22 cellular contexts compared by ENCODE assay signal in the genomic region with DNA sequence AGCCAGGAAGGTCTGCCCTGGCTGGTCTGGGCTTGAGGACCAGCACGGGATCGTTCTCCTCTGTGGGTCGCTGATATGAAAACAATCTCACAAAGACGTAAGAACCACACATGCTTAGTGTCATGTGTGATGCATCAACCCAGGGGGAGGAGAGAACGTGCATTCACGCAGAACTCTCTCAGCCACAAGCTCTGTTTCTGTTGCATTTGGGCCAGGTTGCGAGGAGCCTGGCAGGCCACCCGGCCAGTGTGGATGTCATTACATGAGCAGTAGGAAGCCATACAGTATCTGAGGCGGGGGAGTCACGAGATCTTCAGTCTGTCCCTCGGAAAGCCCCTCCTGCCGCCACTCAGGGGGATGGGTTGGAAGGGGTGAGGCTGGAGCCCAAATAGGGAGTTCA. TPM values are rescaled to one million over a fixed set of nuclear protein-coding genes. Genes with fewer than 3 reads are reported as not detected.
DNase-seq lines count a peak whose midpoint lies in the region; ATAC-seq and TF ChIP-seq lines count a peak whose summit lies in the region.
"Had no signal": no experiment of that assay in that cellular context is flagged by ENCODE, and none has a peak within 500 bp of the region (broad histone marks: within the 10 kb centered on the region; RNA-seq: fewer than 3 reads in every experiment).

No MANE protein-coding gene starts in this region.

- peak overlapping the region; percentile 42 for H3K4me2 ChIP-seq in HCT116 (ENCODE audit: low read length)

- H4K20me1 ChIP-seq in HCT116 (ENCODE audit: insufficient read depth): no peaks in the 10 kb centered on the region

- peak overlapping the region; percentile 21 for H3K27ac Mint-ChIP-seq in type B pancreatic cell
- H3K27ac Mint-ChIP-seq: H9 had no signal

- H3K27ac ChIP-seq in HCT116 (ENCODE audit: low read depth, low read length) (no peak overlapping the region), mesodermal cell (ENCODE audit: low read depth, low read length, severe bottlenecking) (peak overlapping the region; percentile 66), esophagus muscularis mucosa (replicated peaks in 1 of 4) (no peak overlapping the region)
- H3K27ac ChIP-seq: brain microvascular endothelial cell, colonic mucosa, foreskin keratinocyte, right atrium auricular region had no signal

- peaks cover 22% of the 10 kb centered on the region for H3K4me1 Mint-ChIP-seq in type B pancreatic cell (ENCODE audit: unreplicated experiment)

- no peaks in the 10 kb centered on the region for H3K36me3 ChIP-seq in HCT116 (ENCODE audit: control insufficient read depth in 1 of 2, insufficient read depth in 2 of 2, low read length in 2 of 2)
- no peaks in the 10 kb centered on the region for H3K36me3 ChIP-seq in mesodermal cell (ENCODE audit: control insufficient read depth, insufficient read depth, low read length)
- H3K36me3 ChIP-seq in esophagus muscularis mucosa: no peaks in the 10 kb centered on the region
- H3K36me3 ChIP-seq: BE2C, brain microvascular endothelial cell, colonic mucosa, right atrium auricular region had no signal

- peaks cover 4% of the 10 kb centered on the region for H3K9me3 Mint-ChIP-seq in type B pancreatic cell

- peaks cover 9 to 14% of the 10 kb centered on the region in 2 experiments for H3K4me1 ChIP-seq in HCT116 (ENCODE audit: control insufficient read depth in 1 of 2, insufficient read depth in 2 of 2, low read length in 2 of 2)
- H3K4me1 ChIP-seq in mesodermal cell (ENCODE audit: control insufficient read depth, insufficient read depth, low read length, poor library complexity, severe bottlenecking): peaks cover 6% of the 10 kb centered on the region
- H3K4me1 ChIP-seq in esophagus muscularis mucosa: peaks cover 0 to 7% (median 0%) of the 10 kb centered on the region in 4 donors
- H3K4me1 ChIP-seq: colonic mucosa, foreskin keratinocyte, right atrium auricular region had no signal

- no peak overlapping the region for H2AFZ ChIP-seq in HCT116 (ENCODE audit: low read depth, low read length, poor library complexity, severe bottlenecking)

- BruUV-seq in HCT116 (replicated peaks; lab: Mats Ljungman, UMichigan): no TSS peak

- H3K4me3 ChIP-seq in HCT116 (replicated peaks in 1 of 2; ENCODE audit: low read depth in 1 of 2, low read length in 2 of 2): no peak overlapping the region
- H3K4me3 ChIP-seq in astrocyte of the spinal cord (ENCODE audit: low read depth, low read length): no peak overlapping the region
- H3K4me3 ChIP-seq in mesodermal cell (ENCODE audit: extremely low read depth, insufficient read depth, low read length, poor library complexity, severe bottlenecking): no peak overlapping the region
- H3K4me3 ChIP-seq in esophagus muscularis mucosa: no peak overlapping the region
- H3K4me3 ChIP-seq: colonic mucosa, right atrium auricular region had no signal

- H3K36me3 Mint-ChIP-seq in type B pancreatic cell: no peaks in the 10 kb centered on the region

- WGBS in mesodermal cell (ENCODE audit: insufficient coverage in 2 of 2), 2 experiments: 93 to 94% methylated on average over 10 to 12 of the region's 12 CpGs
- 81% methylated on average over 11 of the region's 12 CpGs for whole genome bisulfite sequencing in esophagus muscularis mucosa

- TF ChIP-seq RAD21 in HCT116 (IDR thresholded peaks at IDR 0.05; ENCODE audit: low read depth): no peak

- POLR2A ChIA-PET in HCT116 (lab: Charles Lee): interaction anchor here (1.5 kb wide), 1 partner anchor 16 kb away, joined by 3 read pairs; no protein-coding TSS in a partner anchor

- H3K27me3 ChIP-seq in HCT116 (ENCODE audit: insufficient read depth, low read length) (no peaks in the 10 kb centered on the region), esophagus muscularis mucosa (no peaks in the 10 kb centered on the region)
- H3K27me3 ChIP-seq: BE2C, brain microvascular endothelial cell, colonic mucosa, right atrium auricular region had no signal

- intact Hi-C loops in HCT116 (cut with micrococcal nuclease): no loop called here
- intact Hi-C loops in esophagus muscularis mucosa (cut with DNase I): no loop called here

- CTCF ChIA-PET in HCT116 (lab: Charles Lee): no interaction called here

- no peak overlapping the region for H3K9ac ChIP-seq in HCT116 (ENCODE audit: low read length)

- TF ChIP-seq POLR2A in HCT116 (IDR thresholded peaks at IDR 0.05; ENCODE audit: borderline replicate concordance, extremely low read depth, insufficient read depth, insufficient read length) (no peak), esophagus muscularis mucosa (IDR thresholded peaks at IDR 0.05; ENCODE audit: low read depth) (no peak)

- in situ Hi-C loops in astrocyte of the spinal cord (cut with HindIII; ENCODE audit: low sequenced_read_pairs): no loop called here

- H3K9me2 ChIP-seq in HCT116 (ENCODE audit: insufficient read depth): no peaks in the 10 kb centered on the region

- H3K79me2 ChIP-seq in HCT116 (ENCODE audit: insufficient read depth, low read length): no peaks in the 10 kb centered on the region

- H3K9me3 ChIP-seq in HCT116 (ENCODE audit: control insufficient read depth in 1 of 2, insufficient read depth in 1 of 2, low read depth in 1 of 2, low read length in 2 of 2): no peaks in the 10 kb centered on the region
- H3K9me3 ChIP-seq in mesodermal cell (ENCODE audit: control insufficient read depth, low read length): peaks cover 9% of the 10 kb centered on the region
- H3K9me3 ChIP-seq in esophagus muscularis mucosa: peaks cover 0 to 3% (median 0%) of the 10 kb centered on the region in 4 donors
- H3K9me3 ChIP-seq: BE2C, colonic mucosa, right atrium auricular region had no signal

- ATAC-seq in HCT116: no peak
- ATAC-seq in GM21619 (IDR thresholded peaks at IDR 0.05; ENCODE audit: unreplicated experiment): no peak
- ATAC-seq: foreskin keratinocyte, left cardiac atrium had no signal

- no peaks in the 10 kb centered on the region for H3K27me3 Mint-ChIP-seq in type B pancreatic cell

- no peak for TF ChIP-seq EP300 in esophagus muscularis mucosa (IDR thresholded peaks at IDR 0.05)

- TF ChIP-seq CTCF in HCT116 (IDR thresholded peaks at IDR 0.05 in 2 of 3, conservative IDR thresholded peaks at IDR 0.05 in 1 of 3; ENCODE audit: borderline replicate concordance in 1 of 3, insufficient read depth in 1 of 3, low read depth in 2 of 3, low read length in 2 of 3) (no peak), astrocyte of the spinal cord (IDR thresholded peaks at IDR 0.05; ENCODE audit: low read depth, low read length) (no peak), type B pancreatic cell (conservative IDR thresholded peaks at IDR 0.05) (no peak), esophagus muscularis mucosa (IDR thresholded peaks at IDR 0.05) (no peak)

- no peak overlapping the region for H3K4me3 Mint-ChIP-seq in type B pancreatic cell
- H3K4me3 Mint-ChIP-seq: H9 had no signal

- RAD21 ChIA-PET in HCT116 (lab: Charles Lee; ENCODE audit: low non-redundant PET in 1 of 2, low total read pairs in 2 of 2, uncharacterized antibody in 2 of 2, unreplicated experiment in 2 of 2): no interaction called here

- no peak for DNase-seq in HCT116 (ENCODE audit: low read depth, low spot score)
- DNase-seq in astrocyte of the spinal cord (ENCODE audit: low read depth, low spot score): peak; percentile 19
- no peak for DNase-seq in type B pancreatic cell (ENCODE audit: extremely low spot score, unreplicated experiment)
- no peak for DNase-seq in esophagus muscularis mucosa (ENCODE audit: extremely low spot score)
- no peak for DNase-seq in NCI-H2029 treated with DMSO at 0.1 percent for 48 hours (lab: John Stamatoyannopoulos, UW)
- DNase-seq: activated CD4-positive, alpha-beta T cell treated with anti-CD3 and anti-CD28 coated beads, Interleukin-2, amount 50 U/mL, for 1 hour; activated naive CD4-positive, alpha-beta T cell treated with Interleukin-2 at 50 U/mL for 16 hours; activated T-cell treated with anti-CD3 and anti-CD28 coated beads for 4 hours; BE2C; Calu3; colonic mucosa; foreskin keratinocyte; H9; hypothalamus; left cardiac atrium; NCI-H1417; NCI-H524; SW 1271 had no signal

TF ChIP-seq in HCT116, 20 proteins besides CTCF, POLR2A, EP300 and RAD21:
- no peak for TF ChIP-seq YY1 (IDR thresholded peaks at IDR 0.05; ENCODE audit: extremely low read depth, insufficient replicate concordance, low read depth, low read length)
- no peak for TF ChIP-seq CEBPB (IDR thresholded peaks at IDR 0.05; ENCODE audit: low read depth)
- TF ChIP-seq, protein P1, sequence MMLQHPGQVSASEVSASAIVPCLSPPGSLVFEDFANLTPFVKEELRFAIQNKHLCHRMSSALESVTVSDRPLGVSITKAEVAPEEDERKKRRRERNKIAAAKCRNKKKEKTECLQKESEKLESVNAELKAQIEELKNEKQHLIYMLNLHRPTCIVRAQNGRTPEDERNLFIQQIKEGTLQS (IDR thresholded peaks at IDR 0.05): no peak
- TF ChIP-seq EZH2phosphoT487 (IDR thresholded peaks at IDR 0.05; ENCODE audit: borderline replicate concordance): no peak
- TF ChIP-seq POLR2AphosphoS5 (IDR thresholded peaks at IDR 0.05; ENCODE audit: low read depth, low read length): no peak
- TF ChIP-seq SP1 (IDR thresholded peaks at IDR 0.05; ENCODE audit: low read depth): no peak
- no peak for TF ChIP-seq JUND (IDR thresholded peaks at IDR 0.05)
- TF ChIP-seq SRF (IDR thresholded peaks at IDR 0.05; ENCODE audit: low read depth): no peak
TF ChIP-seq in HCT116: peak in this region for 0.

RNA-seq across cellular contexts. Expression of a gene that starts 53.1 kb away (rescaled TPM):
- total RNA-seq in HCT116 (2021; ENCODE audit: unreplicated experiment) (1.1 TPM), type B pancreatic cell (ENCODE audit: low replicate concordance) (3.3 and 7.0 TPM in 2 replicates), esophagus muscularis mucosa (1 to 10 TPM in 2 of 4 donors, under 1 TPM in 2; 0.66 to 2.5 (median 1.3) TPM)
- 0.09 and 0.11 TPM in 2 replicates for polyA plus RNA-seq in HCT116 (2012)
- polyA plus RNA-seq in mesodermal cell (2013, experiment 1 of 2): 0.74 TPM
- 0.76 TPM for polyA plus RNA-seq in mesodermal cell (2013, experiment 2 of 2)
